9 cellular contexts compared by ENCODE assay signal in genomic region chr4:25654971-25655963, GRCh38. TPM values are rescaled to one million over a fixed set of nuclear protein-coding genes. Genes with fewer than 3 reads are reported as not detected.
DNase-seq lines count a peak whose midpoint lies in the region; ATAC-seq and TF ChIP-seq lines count a peak whose summit lies in the region.
"Had no signal": no experiment of that assay in that cellular context is flagged by ENCODE, and none has a peak within 500 bp of the region (broad histone marks: within the 10 kb centered on the region; RNA-seq: fewer than 3 reads in every experiment).

TSS of gene SLC34A2 (plus strand) at chr4:25655851. CDS start at chr4:25662501, 6,650 bp downstream.

- H3K4me1 Mint-ChIP-seq in GM23338: peaks cover 30% of the 10 kb centered on the region

- H3K27me3 Mint-ChIP-seq in GM23338 (ENCODE audit: insufficient read depth, low read depth, poor library complexity): peaks cover 35% of the 10 kb centered on the region

- TF ChIP-seq CTCF in GM23338 (conservative IDR thresholded peaks at IDR 0.05; ENCODE audit: low read depth in 2 of 2): 0 out of 4 replicates have a peak, but pooled peaks of 1 of the 2 experiments have one; percentile 14

- H3K9me2 ChIP-seq in GM23338 (ENCODE audit: insufficient read depth): no peaks in the 10 kb centered on the region; the same call in 1 of the 2 replicates

- peaks cover 3% of the 10 kb centered on the region for H3F3A ChIP-seq in GM23338 (replicated peaks; ENCODE audit: low read depth)

- H3K4me2 ChIP-seq in GM23338: peak within 1 kb of the TSS; percentile 75

- no peaks in the 10 kb centered on the region; the same call in 2 of the 3 replicates for H3K36me3 Mint-ChIP-seq in GM23338 (ENCODE audit: low read depth)
- H3K36me3 Mint-ChIP-seq: immature natural killer cell had no signal

- no peaks in the 10 kb centered on the region for H3K9me3 ChIP-seq in iPS-18a (ENCODE audit: control insufficient read depth, low read depth, low read length)

- H3K4me1 ChIP-seq in GM23338 (ENCODE audit: insufficient read depth) (peaks cover 30% of the 10 kb centered on the region), iPS-18a (ENCODE audit: control insufficient read depth, low read depth, low read length) (peaks cover 30% of the 10 kb centered on the region)

- no peaks in the 10 kb centered on the region for H4K20me1 ChIP-seq in GM23338 (replicated peaks; ENCODE audit: insufficient read depth)

- peak within 1 kb of the TSS; percentile 26 for H3K9ac ChIP-seq in iPS-18a (ENCODE audit: low read length)

- H3K4me3 ChIP-seq in GM23338: peak within 1 kb of the TSS; percentile 68
- peak within 1 kb of the TSS; percentile 59 for H3K4me3 ChIP-seq in iPS-18a (ENCODE audit: low read length)

- DNase-seq in GM23338 (ENCODE audit: low spot score) (peak; percentile 92), NCI-H69 (lab: John Stamatoyannopoulos, UW) (peak; percentile 55), renal cortical epithelial cell (ENCODE audit: low read depth) (no peak), NCI-H128 (lab: John Stamatoyannopoulos, UW; ENCODE audit: unreplicated experiment) (no peak)
- no peak for DNase-seq in stimulated activated CD4-positive, alpha-beta T cell treated with anti-CD3 and anti-CD28 coated beads, Interleukin-4, amount 100 ng/mL, for 1 hour
- DNase-seq: activated CD8-positive, alpha-beta memory T cell treated with anti-CD3 and anti-CD28 coated beads for 24 hours; immature natural killer cell had no signal

- H3K27ac ChIP-seq in GM23338 (ENCODE audit: low read depth) (no peak within 1 kb of the TSS), iPS-18a (ENCODE audit: low read length) (no peak within 1 kb of the TSS)

- no peaks in the 10 kb centered on the region for H3K79me2 ChIP-seq in GM23338 (replicated peaks; ENCODE audit: insufficient read depth)

- peak within 1 kb of the TSS; percentile 100 for H2AFZ ChIP-seq in GM23338

- ATAC-seq in GM23338: peak; percentile 84
- no peak for ATAC-seq in HG02623 (IDR thresholded peaks at IDR 0.05; ENCODE audit: unreplicated experiment)

- H3K27me3 ChIP-seq in GM23338 (ENCODE audit: insufficient read depth) (peaks cover 45% of the 10 kb centered on the region), iPS-18a (ENCODE audit: control insufficient read depth, insufficient read depth, low read length) (peaks cover 42% of the 10 kb centered on the region)

- H3K4me3 Mint-ChIP-seq in GM23338: peak within 1 kb of the TSS; percentile 76
- H3K4me3 Mint-ChIP-seq: immature natural killer cell had no signal

- H3K27ac Mint-ChIP-seq in GM23338: no peak within 1 kb of the TSS
- H3K27ac Mint-ChIP-seq: immature natural killer cell had no signal

- H3K9me3 Mint-ChIP-seq in GM23338: no peaks in the 10 kb centered on the region
- H3K9me3 Mint-ChIP-seq: immature natural killer cell had no signal

- H3K36me3 ChIP-seq in GM23338 (ENCODE audit: insufficient read depth) (no peaks in the 10 kb centered on the region), iPS-18a (ENCODE audit: control insufficient read depth, low read depth, low read length) (no peaks in the 10 kb centered on the region)

TF ChIP-seq in GM23338, 12 proteins besides CTCF, POLR2A, EP300 and RAD21 (continues in another document):
- TF ChIP-seq, protein P1, sequence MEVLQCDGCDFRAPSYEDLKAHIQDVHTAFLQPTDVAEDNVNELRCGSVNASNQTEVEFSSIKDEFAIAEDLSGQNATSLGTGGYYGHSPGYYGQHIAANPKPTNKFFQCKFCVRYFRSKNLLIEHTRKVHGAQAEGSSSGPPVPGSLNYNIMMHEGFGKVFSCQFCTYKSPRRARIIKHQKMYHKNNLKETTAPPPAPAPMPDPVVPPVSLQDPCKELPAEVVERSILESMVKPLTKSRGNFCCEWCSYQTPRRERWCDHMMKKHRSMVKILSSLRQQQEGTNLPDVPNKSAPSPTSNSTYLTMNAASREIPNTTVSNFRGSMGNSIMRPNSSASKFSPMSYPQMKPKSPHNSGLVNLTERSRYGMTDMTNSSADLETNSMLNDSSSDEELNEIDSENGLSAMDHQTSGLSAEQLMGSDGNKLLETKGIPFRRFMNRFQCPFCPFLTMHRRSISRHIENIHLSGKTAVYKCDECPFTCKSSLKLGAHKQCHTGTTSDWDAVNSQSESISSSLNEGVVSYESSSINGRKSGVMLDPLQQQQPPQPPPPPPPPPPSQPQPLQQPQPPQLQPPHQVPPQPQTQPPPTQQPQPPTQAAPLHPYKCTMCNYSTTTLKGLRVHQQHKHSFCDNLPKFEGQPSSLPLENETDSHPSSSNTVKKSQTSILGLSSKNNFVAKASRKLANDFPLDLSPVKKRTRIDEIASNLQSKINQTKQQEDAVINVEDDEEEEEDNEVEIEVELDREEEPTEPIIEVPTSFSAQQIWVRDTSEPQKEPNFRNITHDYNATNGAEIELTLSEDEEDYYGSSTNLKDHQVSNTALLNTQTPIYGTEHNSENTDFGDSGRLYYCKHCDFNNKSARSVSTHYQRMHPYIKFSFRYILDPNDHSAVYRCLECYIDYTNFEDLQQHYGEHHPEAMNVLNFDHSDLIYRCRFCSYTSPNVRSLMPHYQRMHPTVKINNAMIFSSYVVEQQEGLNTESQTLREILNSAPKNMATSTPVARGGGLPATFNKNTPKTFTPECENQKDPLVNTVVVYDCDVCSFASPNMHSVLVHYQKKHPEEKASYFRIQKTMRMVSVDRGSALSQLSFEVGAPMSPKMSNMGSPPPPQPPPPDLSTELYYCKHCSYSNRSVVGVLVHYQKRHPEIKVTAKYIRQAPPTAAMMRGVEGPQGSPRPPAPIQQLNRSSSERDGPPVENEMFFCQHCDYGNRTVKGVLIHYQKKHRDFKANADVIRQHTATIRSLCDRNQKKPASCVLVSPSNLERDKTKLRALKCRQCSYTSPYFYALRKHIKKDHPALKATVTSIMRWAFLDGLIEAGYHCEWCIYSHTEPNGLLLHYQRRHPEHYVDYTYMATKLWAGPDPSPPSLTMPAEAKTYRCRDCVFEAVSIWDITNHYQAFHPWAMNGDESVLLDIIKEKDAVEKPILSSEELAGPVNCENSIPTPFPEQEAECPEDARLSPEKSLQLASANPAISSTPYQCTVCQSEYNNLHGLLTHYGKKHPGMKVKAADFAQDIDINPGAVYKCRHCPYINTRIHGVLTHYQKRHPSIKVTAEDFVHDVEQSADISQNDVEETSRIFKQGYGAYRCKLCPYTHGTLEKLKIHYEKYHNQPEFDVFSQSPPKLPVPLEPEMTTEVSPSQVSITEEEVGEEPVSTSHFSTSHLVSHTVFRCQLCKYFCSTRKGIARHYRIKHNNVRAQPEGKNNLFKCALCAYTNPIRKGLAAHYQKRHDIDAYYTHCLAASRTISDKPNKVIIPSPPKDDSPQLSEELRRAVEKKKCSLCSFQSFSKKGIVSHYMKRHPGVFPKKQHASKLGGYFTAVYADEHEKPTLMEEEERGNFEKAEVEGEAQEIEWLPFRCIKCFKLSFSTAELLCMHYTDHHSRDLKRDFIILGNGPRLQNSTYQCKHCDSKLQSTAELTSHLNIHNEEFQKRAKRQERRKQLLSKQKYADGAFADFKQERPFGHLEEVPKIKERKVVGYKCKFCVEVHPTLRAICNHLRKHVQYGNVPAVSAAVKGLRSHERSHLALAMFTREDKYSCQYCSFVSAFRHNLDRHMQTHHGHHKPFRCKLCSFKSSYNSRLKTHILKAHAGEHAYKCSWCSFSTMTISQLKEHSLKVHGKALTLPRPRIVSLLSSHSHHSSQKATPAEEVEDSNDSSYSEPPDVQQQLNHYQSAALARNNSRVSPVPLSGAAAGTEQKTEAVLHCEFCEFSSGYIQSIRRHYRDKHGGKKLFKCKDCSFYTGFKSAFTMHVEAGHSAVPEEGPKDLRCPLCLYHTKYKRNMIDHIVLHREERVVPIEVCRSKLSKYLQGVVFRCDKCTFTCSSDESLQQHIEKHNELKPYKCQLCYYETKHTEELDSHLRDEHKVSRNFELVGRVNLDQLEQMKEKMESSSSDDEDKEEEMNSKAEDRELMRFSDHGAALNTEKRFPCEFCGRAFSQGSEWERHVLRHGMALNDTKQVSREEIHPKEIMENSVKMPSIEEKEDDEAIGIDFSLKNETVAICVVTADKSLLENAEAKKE (CRISPR knock-in tag; IDR thresholded peaks at IDR 0.05): 0 out of 2 replicates have a peak, but pooled peaks have one; percentile 10
- TF ChIP-seq, protein P2, sequence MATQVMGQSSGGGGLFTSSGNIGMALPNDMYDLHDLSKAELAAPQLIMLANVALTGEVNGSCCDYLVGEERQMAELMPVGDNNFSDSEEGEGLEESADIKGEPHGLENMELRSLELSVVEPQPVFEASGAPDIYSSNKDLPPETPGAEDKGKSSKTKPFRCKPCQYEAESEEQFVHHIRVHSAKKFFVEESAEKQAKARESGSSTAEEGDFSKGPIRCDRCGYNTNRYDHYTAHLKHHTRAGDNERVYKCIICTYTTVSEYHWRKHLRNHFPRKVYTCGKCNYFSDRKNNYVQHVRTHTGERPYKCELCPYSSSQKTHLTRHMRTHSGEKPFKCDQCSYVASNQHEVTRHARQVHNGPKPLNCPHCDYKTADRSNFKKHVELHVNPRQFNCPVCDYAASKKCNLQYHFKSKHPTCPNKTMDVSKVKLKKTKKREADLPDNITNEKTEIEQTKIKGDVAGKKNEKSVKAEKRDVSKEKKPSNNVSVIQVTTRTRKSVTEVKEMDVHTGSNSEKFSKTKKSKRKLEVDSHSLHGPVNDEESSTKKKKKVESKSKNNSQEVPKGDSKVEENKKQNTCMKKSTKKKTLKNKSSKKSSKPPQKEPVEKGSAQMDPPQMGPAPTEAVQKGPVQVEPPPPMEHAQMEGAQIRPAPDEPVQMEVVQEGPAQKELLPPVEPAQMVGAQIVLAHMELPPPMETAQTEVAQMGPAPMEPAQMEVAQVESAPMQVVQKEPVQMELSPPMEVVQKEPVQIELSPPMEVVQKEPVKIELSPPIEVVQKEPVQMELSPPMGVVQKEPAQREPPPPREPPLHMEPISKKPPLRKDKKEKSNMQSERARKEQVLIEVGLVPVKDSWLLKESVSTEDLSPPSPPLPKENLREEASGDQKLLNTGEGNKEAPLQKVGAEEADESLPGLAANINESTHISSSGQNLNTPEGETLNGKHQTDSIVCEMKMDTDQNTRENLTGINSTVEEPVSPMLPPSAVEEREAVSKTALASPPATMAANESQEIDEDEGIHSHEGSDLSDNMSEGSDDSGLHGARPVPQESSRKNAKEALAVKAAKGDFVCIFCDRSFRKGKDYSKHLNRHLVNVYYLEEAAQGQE (IDR thresholded peaks at IDR 0.05; ENCODE audit: unreplicated experiment): peak; percentile 12
- TF ChIP-seq CREB1 (CRISPR knock-in tag; IDR thresholded peaks at IDR 0.05; ENCODE audit: low read depth) (peak; percentile 74), EZH2 (IDR thresholded peaks at IDR 0.05; ENCODE audit: low read depth, unreplicated experiment) (peak; percentile 62), POLR2AphosphoS5 (IDR thresholded peaks at IDR 0.05; ENCODE audit: low read depth) (peak; percentile 41; the same call in 1 of the 2 replicates)

RNA-seq across cellular contexts. Expression of gene SLC34A2, which starts in this region (rescaled TPM):
- 0.80 and 5.7 TPM in 2 replicates for total RNA-seq in GM23338 (2014; rRNA removed; shearing (Covaris generic))
- polyA plus RNA-seq in GM23338 (2016; fragmentation: Nextera tagmentation; extraction: Ambion mirVana): 0.31 and 0.73 TPM in 2 replicates
- total RNA-seq in renal cortical epithelial cell: 12.7 and 102 TPM in 2 replicates
- polyA plus RNA-seq: immature natural killer cell had no signal

Comparison
In these comparisons a context has a peak if more than half of its experiments do, and no peak if none do; other contexts are left out.
1. DNase-seq: peak in GM23338 (single experiment) and NCI-H69 (single experiment); none in renal cortical epithelial cell (single experiment), stimulated activated CD4-positive, alpha-beta T cell treated with anti-CD3 and anti-CD28 coated beads, Interleukin-4, amount 100 ng/mL, for 1 hour (single experiment) and NCI-H128 (single experiment).